In genomic region chr7:81616951-81617350, GRCh38 we compare ENCODE assay signal across 15 cellular contexts.
DNase-seq lines count a peak whose midpoint lies in the region; ATAC-seq and TF ChIP-seq lines count a peak whose summit lies in the region.
"Had no signal": no experiment of that assay in that cellular context is flagged by ENCODE, and none has a peak within 500 bp of the region (broad histone marks: within the 10 kb centered on the region; RNA-seq: fewer than 3 reads in every experiment).

No MANE protein-coding gene starts in this region.

- peak overlapping the region; percentile 94 for H3K27ac Mint-ChIP-seq in osteocyte (ENCODE audit: unreplicated experiment)
- H3K27ac Mint-ChIP-seq in progenitor cell of endocrine pancreas = no peak overlapping the region
- H3K27ac Mint-ChIP-seq: activated naive CD4-positive, alpha-beta T cell treated with anti-CD3 and anti-CD28 coated beads, Interleukin-2, amount 50 U/mL, for 24 hours had no signal

- H3K4me1 Mint-ChIP-seq in osteocyte (ENCODE audit: unreplicated experiment) (peaks cover 55% of the 10 kb centered on the region), progenitor cell of endocrine pancreas (ENCODE audit: low read depth) (no peaks in the 10 kb centered on the region)
- H3K4me1 Mint-ChIP-seq: activated naive CD4-positive, alpha-beta T cell treated with anti-CD3 and anti-CD28 coated beads, Interleukin-2, amount 50 U/mL, for 24 hours had no signal

- peak; percentile 81 for DNase-seq in brain pericyte (ENCODE audit: low read depth, low spot score)
- DNase-seq in osteocyte (ENCODE audit: extremely low spot score, unreplicated experiment) = no peak
- no peak for DNase-seq in progenitor cell of endocrine pancreas (ENCODE audit: low spot score, unreplicated experiment)
- DNase-seq in BE2C = no peak
- no peak for DNase-seq in activated gamma-delta T cell (lab: John Stamatoyannopoulos, UW)
- no peak for DNase-seq in NCI-H1092 treated with DMSO at 0.1 percent for 48 hours (lab: John Stamatoyannopoulos, UW)
- DNase-seq: activated CD8-positive, alpha-beta memory T cell treated with anti-CD3 and anti-CD28 coated beads for 24 hours; left ventricle myocardium superior; OCI-M1; pancreas; stimulated activated CD4-positive, alpha-beta T cell treated with anti-CD3 and anti-CD28 coated beads, Interleukin-4, amount 100 ng/mL, for 24 hours; T1000 had no signal

- H3K4me3 ChIP-seq in BE2C (ENCODE audit: low read depth, low read length) = no peak overlapping the region
- H3K4me3 ChIP-seq: pancreas had no signal

- H3K4me1 ChIP-seq in BE2C = peaks cover 15% of the 10 kb centered on the region
- H3K4me1 ChIP-seq: pancreas had no signal

- ATAC-seq in GM18907 (IDR thresholded peaks at IDR 0.05; ENCODE audit: unreplicated experiment) = peak; percentile 54
- peak; percentile 57 for ATAC-seq in HG03196 (IDR thresholded peaks at IDR 0.05; ENCODE audit: unreplicated experiment)
- ATAC-seq: left ventricle myocardium superior, pancreas had no signal

- no peaks in the 10 kb centered on the region for H3K27me3 Mint-ChIP-seq in osteocyte (ENCODE audit: unreplicated experiment)
- no peaks in the 10 kb centered on the region for H3K27me3 Mint-ChIP-seq in progenitor cell of endocrine pancreas
- H3K27me3 Mint-ChIP-seq: activated naive CD4-positive, alpha-beta T cell treated with anti-CD3 and anti-CD28 coated beads, Interleukin-2, amount 50 U/mL, for 24 hours had no signal

- H3K4me3 Mint-ChIP-seq in osteocyte (ENCODE audit: unreplicated experiment) (no peak overlapping the region), progenitor cell of endocrine pancreas (ENCODE audit: low read depth) (no peak overlapping the region)
- H3K4me3 Mint-ChIP-seq: activated naive CD4-positive, alpha-beta T cell treated with anti-CD3 and anti-CD28 coated beads, Interleukin-2, amount 50 U/mL, for 24 hours had no signal

- no peaks in the 10 kb centered on the region for H3K27me3 ChIP-seq in BE2C
- H3K27me3 ChIP-seq: pancreas had no signal

- no peaks in the 10 kb centered on the region for H3K9me3 ChIP-seq in BE2C
- H3K9me3 ChIP-seq: pancreas had no signal

- H3K36me3 Mint-ChIP-seq in osteocyte (ENCODE audit: unreplicated experiment) = peaks cover 5% of the 10 kb centered on the region
- H3K36me3 Mint-ChIP-seq in progenitor cell of endocrine pancreas (ENCODE audit: insufficient read depth) = no peaks in the 10 kb centered on the region
- H3K36me3 Mint-ChIP-seq: activated naive CD4-positive, alpha-beta T cell treated with anti-CD3 and anti-CD28 coated beads, Interleukin-2, amount 50 U/mL, for 24 hours had no signal

- H3K9me3 Mint-ChIP-seq in osteocyte (ENCODE audit: unreplicated experiment) (peaks cover 15% of the 10 kb centered on the region), progenitor cell of endocrine pancreas (ENCODE audit: low read depth) (no peaks in the 10 kb centered on the region)
- H3K9me3 Mint-ChIP-seq: activated naive CD4-positive, alpha-beta T cell treated with anti-CD3 and anti-CD28 coated beads, Interleukin-2, amount 50 U/mL, for 24 hours had no signal

- H3K36me3 ChIP-seq in BE2C = no peaks in the 10 kb centered on the region
- H3K36me3 ChIP-seq: pancreas had no signal

- TF ChIP-seq CTCF in osteocyte (IDR thresholded peaks at IDR 0.05) (no peak), progenitor cell of endocrine pancreas (IDR thresholded peaks at IDR 0.05; ENCODE audit: unreplicated experiment) (no peak), BE2C (IDR thresholded peaks at IDR 0.05; ENCODE audit: low read depth, low read length) (no peak)
